Comparison of ENCODE assay signal across 18 cellular contexts in the genomic region with DNA sequence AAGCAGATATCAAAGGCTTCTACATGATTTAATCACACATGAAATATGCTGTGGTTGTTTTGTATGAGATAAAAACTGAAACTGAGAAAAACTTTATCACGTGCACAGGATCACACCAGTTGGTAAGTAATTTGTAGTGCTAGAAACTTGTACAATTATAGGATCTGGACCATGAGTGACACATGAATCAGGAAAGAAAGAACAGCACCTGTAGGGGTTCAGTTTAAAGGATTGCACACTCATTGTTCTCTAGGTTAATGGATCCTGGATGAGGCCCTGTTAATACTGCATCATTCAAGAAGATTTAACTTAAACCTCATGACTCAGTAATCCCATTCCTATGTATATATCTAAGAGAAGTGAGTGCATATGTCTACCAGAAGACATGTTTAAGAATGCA.
A peak's percentile ranks its signal among the peaks of the same experiment; 100 is the strongest.
DNase-seq lines count a peak whose midpoint lies in the region; ATAC-seq and TF ChIP-seq lines count a peak whose summit lies in the region.
"Had no signal": no experiment of that assay in that cellular context is flagged by ENCODE, and none has a peak within 500 bp of the region (broad histone marks: within the 10 kb centered on the region; RNA-seq: fewer than 3 reads in every experiment).

No MANE protein-coding gene starts in this region.

- H3K4me1 Mint-ChIP-seq in CD4-positive, alpha-beta T cell (ENCODE audit: low read depth), result peaks cover 17% of the 10 kb centered on the region
- H3K4me1 Mint-ChIP-seq in activated T-helper 17 cell treated with anti-CD3 and anti-CD28 coated beads, Interleukin-2, amount 50 U/mL, for 72 hours, result peaks cover 12% of the 10 kb centered on the region

- 96 to 98% methylated on average over 1 of the region's 1 CpG for WGBS in tibial nerve, 2 donors

- H3K36me3 ChIP-seq in tibial nerve, result peaks cover 0 to 39% (median 0%) of the 10 kb centered on the region in 3 donors

- no peaks in the 10 kb centered on the region for H3K27me3 ChIP-seq in CD4-positive, alpha-beta T cell (ENCODE audit: control insufficient read depth, insufficient read depth, low read length)
- no peaks in the 10 kb centered on the region for H3K27me3 ChIP-seq in tibial nerve
- H3K27me3 ChIP-seq: thyroid gland had no signal

- intact Hi-C loops in CD4-positive, alpha-beta T cell (cut with DNase I, micrococcal nuclease), result no loop called here

- H3K4me1 ChIP-seq in tibial nerve, result no peaks in the 10 kb centered on the region
- H3K4me1 ChIP-seq: thyroid gland had no signal

- ATAC-seq in CD4-positive, alpha-beta T cell (ENCODE audit: poor library complexity), result no peak
- ATAC-seq in GM18868 (IDR thresholded peaks at IDR 0.05; ENCODE audit: unreplicated experiment), result peak; percentile 48
- ATAC-seq in HG02885 (IDR thresholded peaks at IDR 0.05; ENCODE audit: poor library complexity, unreplicated experiment), result peak; percentile 44
- peak; percentile 43 for ATAC-seq in activated T-helper 17 cell treated with anti-CD3 and anti-CD28 coated beads, Interleukin-2, amount 50 U/mL, for 72 hours (replicated peaks)
- ATAC-seq: mucosa of descending colon had no signal

- no peak for TF ChIP-seq EP300 in tibial nerve (IDR thresholded peaks at IDR 0.05)

- DNase-seq in CD4-positive, alpha-beta T cell, result no peak
- DNase-seq in tibial nerve (ENCODE audit: low spot score in 2 of 2) (no peak), kidney tubule cell (ENCODE audit: low spot score) (no peak), germinal center (ENCODE audit: low spot score) (no peak), KG1 (lab: John Stamatoyannopoulos, UW) (no peak)
- DNase-seq: AML-193; effector CD4-positive, alpha-beta T cell; Karpas-422; mucosa of descending colon; NCI-H1436; NCI-H446; OCI-M1; stimulated activated CD4-positive, alpha-beta T cell treated with anti-CD3 and anti-CD28 coated beads, Interleukin-4, amount 100 ng/mL, for 24 hours; thyroid gland had no signal

- H3K27ac Mint-ChIP-seq in CD4-positive, alpha-beta T cell, result peak overlapping the region; percentile 24
- H3K27ac Mint-ChIP-seq in activated T-helper 17 cell treated with anti-CD3 and anti-CD28 coated beads, Interleukin-2, amount 50 U/mL, for 72 hours, result peak overlapping the region; percentile 58

- no peaks in the 10 kb centered on the region for H3K27me3 Mint-ChIP-seq in CD4-positive, alpha-beta T cell
- H3K27me3 Mint-ChIP-seq in activated T-helper 17 cell treated with anti-CD3 and anti-CD28 coated beads, Interleukin-2, amount 50 U/mL, for 72 hours, result no peaks in the 10 kb centered on the region

- no peak overlapping the region for H3K4me3 ChIP-seq in tibial nerve
- H3K4me3 ChIP-seq: mucosa of descending colon, thyroid gland had no signal

- peaks cover 95% of the 10 kb centered on the region for H3K36me3 Mint-ChIP-seq in CD4-positive, alpha-beta T cell (ENCODE audit: low read depth)
- H3K36me3 Mint-ChIP-seq in activated T-helper 17 cell treated with anti-CD3 and anti-CD28 coated beads, Interleukin-2, amount 50 U/mL, for 72 hours (ENCODE audit: low read depth), result peaks cover 95% of the 10 kb centered on the region

- H3K4me3 Mint-ChIP-seq in CD4-positive, alpha-beta T cell, result no peak overlapping the region
- H3K4me3 Mint-ChIP-seq in activated T-helper 17 cell treated with anti-CD3 and anti-CD28 coated beads, Interleukin-2, amount 50 U/mL, for 72 hours, result no peak overlapping the region

- H3K9me3 Mint-ChIP-seq in CD4-positive, alpha-beta T cell, result no peaks in the 10 kb centered on the region
- H3K9me3 Mint-ChIP-seq in activated T-helper 17 cell treated with anti-CD3 and anti-CD28 coated beads, Interleukin-2, amount 50 U/mL, for 72 hours, result no peaks in the 10 kb centered on the region

- no peak overlapping the region for H3K27ac ChIP-seq in CD4-positive, alpha-beta T cell (ENCODE audit: low read depth, low read length)
- H3K27ac ChIP-seq in tibial nerve, result no peak overlapping the region
- H3K27ac ChIP-seq: HL-60, thyroid gland had no signal

- TF ChIP-seq CTCF in CD4-positive, alpha-beta T cell (IDR thresholded peaks at IDR 0.05), result no peak
- no peak for TF ChIP-seq CTCF in tibial nerve (IDR thresholded peaks at IDR 0.05)

- no peaks in the 10 kb centered on the region for H3K9me3 ChIP-seq in CD4-positive, alpha-beta T cell (ENCODE audit: control insufficient read depth, low read length)
- no peaks in the 10 kb centered on the region for H3K9me3 ChIP-seq in tibial nerve
- H3K9me3 ChIP-seq: mucosa of descending colon, thyroid gland had no signal

- POLR2A ChIA-PET in CD4-positive, alpha-beta T cell (lab: Charles Lee), result no interaction called here

- CTCF ChIA-PET in CD4-positive, alpha-beta T cell (lab: Charles Lee), result no interaction called here

- TF ChIP-seq POLR2A in tibial nerve (IDR thresholded peaks at IDR 0.05), result no peak
